ENCODE assay signal across 23 cellular contexts in the genomic region with DNA sequence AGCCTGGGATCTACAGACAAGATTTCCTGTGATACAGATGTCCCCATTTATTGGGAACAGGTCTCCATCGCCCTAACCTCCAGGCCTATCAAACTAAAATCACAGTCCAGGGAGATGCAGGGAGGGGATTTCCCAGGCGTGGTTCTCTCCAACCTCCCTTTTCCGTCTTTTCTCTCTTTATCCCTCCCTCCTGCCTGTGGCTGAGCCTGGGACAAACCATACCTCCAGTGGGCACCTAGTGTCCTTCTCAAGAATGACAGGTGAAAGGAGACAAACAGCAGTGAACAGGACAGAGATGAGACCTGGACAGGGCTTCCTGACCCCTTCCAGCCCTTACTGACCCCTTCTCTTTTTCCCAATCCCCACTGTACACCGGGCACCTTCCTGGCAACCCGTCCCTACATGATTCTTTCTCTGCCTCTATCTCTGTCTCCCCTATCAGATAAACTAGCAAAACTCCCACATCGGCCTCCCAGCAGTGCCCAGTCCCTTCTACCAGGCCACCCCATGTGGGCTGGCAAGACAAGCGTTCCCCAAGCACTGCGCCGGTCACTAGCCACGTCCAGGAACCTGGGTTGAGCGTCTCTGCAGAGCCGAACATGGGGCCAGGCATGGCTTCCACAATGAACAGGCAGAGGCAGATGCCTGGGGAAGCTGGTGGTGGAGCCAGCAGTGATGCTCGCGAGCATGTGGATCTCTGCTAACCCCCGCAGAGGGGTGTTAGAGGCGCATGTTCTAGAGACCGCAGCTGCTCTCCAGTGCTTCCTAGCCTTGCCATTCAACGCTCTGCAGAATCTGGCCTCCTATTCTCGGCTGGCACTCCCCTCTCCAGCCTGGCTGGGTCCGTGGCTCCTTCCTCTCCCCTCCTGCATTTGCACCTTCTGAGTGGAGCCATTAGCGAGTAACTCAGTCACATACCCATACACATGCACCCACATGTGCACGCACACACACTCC. TPM values are rescaled to one million over a fixed set of nuclear protein-coding genes. Genes with fewer than 3 reads are reported as not detected.
DNase-seq lines count a peak whose midpoint lies in the region; ATAC-seq and TF ChIP-seq lines count a peak whose summit lies in the region.
"Had no signal": no experiment of that assay in that cellular context is flagged by ENCODE, and none has a peak within 500 bp of the region (broad histone marks: within the 10 kb centered on the region; RNA-seq: fewer than 3 reads in every experiment).

No MANE protein-coding gene starts in this region.

- H3K27me3 ChIP-seq in heart right ventricle (peaks cover 0 to 16% (median 6%) of the 10 kb centered on the region in 7 donors), neural progenitor cell (peaks cover 50% of the 10 kb centered on the region)
- H3K27me3 ChIP-seq: ascending aorta, Peyer's patch had no signal

- H3K27ac ChIP-seq in heart right ventricle (no peak overlapping the region), cingulate gyrus (ENCODE audit: low read depth, low read length) (peak overlapping the region; percentile 47), neural progenitor cell (no peak overlapping the region), coronary artery (no peak overlapping the region)
- H3K27ac ChIP-seq: ascending aorta, left ventricle myocardium inferior, neutrophil, Peyer's patch, SJSA1, VCaP had no signal

- H3K9me3 Mint-ChIP-seq in neural progenitor cell, result no peaks in the 10 kb centered on the region

- peak; percentile 39 for DNase-seq in cardiac septum (ENCODE audit: low spot score)
- no peak for DNase-seq in heart right ventricle
- no peak for DNase-seq in neural progenitor cell (ENCODE audit: low spot score)
- no peak for DNase-seq in coronary artery (ENCODE audit: low spot score)
- no peak for DNase-seq in D341Med (ENCODE audit: low spot score)
- no peak for DNase-seq in NCI-H2196 (lab: John Stamatoyannopoulos, UW; ENCODE audit: unreplicated experiment)
- DNase-seq: ACHN; activated CD4-positive, alpha-beta T cell treated with anti-CD3 and anti-CD28 coated beads, Interleukin-2, amount 50 U/mL, for 48 hours; activated naive CD4-positive, alpha-beta T cell treated with anti-CD3 and anti-CD28 coated beads, Interleukin-2, amount 50 U/mL, for 16 hours; activated T-cell treated with anti-CD3 and anti-CD28 coated beads, Interleukin-2, amount 50 U/mL, for 1 hour; GF-D8; left ventricle myocardium inferior; NCI-H1105; NCI-H2029 treated with DMSO at 0.1 percent for 48 hours; T-helper 2 cell had no signal

- no peak overlapping the region for H3K4me3 ChIP-seq in heart right ventricle
- H3K4me3 ChIP-seq in neural progenitor cell, result no peak overlapping the region
- H3K4me3 ChIP-seq in coronary artery, result no peak overlapping the region
- H3K4me3 ChIP-seq: ascending aorta, HAP-1, left ventricle myocardium inferior, Peyer's patch, SJSA1 had no signal

- no peaks in the 10 kb centered on the region for H4K20me1 ChIP-seq in neural progenitor cell (ENCODE audit: low read depth)

- peaks cover 15% of the 10 kb centered on the region for H3K27me3 Mint-ChIP-seq in neural progenitor cell (ENCODE audit: insufficient read depth, low read depth)

- H3K36me3 Mint-ChIP-seq in neural progenitor cell, result no peaks in the 10 kb centered on the region

- ATAC-seq in heart right ventricle (no peak), esophagus mucosa (no peak)

- no peaks in the 10 kb centered on the region for H3K79me2 ChIP-seq in neural progenitor cell (ENCODE audit: low read depth)

- peak overlapping the region; percentile 67 for H3K27ac Mint-ChIP-seq in neural progenitor cell

- no peak overlapping the region for H3K9ac ChIP-seq in neural progenitor cell

- H3K4me1 Mint-ChIP-seq in neural progenitor cell, result peaks cover 22% of the 10 kb centered on the region

- H3K36me3 ChIP-seq in heart right ventricle, result no peaks in the 10 kb centered on the region
- no peaks in the 10 kb centered on the region for H3K36me3 ChIP-seq in neural progenitor cell
- H3K36me3 ChIP-seq: ascending aorta, HAP-1, left ventricle myocardium inferior, neutrophil, Peyer's patch, SJSA1 had no signal

- intact Hi-C loops in cardiac septum (cut with DNase I), result no loop called here
- intact Hi-C loops in heart right ventricle (cut with DNase I), result no loop called here

- H3K4me2 ChIP-seq in neural progenitor cell, result no peak overlapping the region

- H2AFZ ChIP-seq in neural progenitor cell (replicated peaks), result no peak overlapping the region

- no peak overlapping the region for H3K4me3 Mint-ChIP-seq in neural progenitor cell

- no peaks in the 10 kb centered on the region for H3K9me3 ChIP-seq in heart right ventricle
- H3K9me3 ChIP-seq in neural progenitor cell (ENCODE audit: low read depth), result no peaks in the 10 kb centered on the region
- H3K9me3 ChIP-seq: ascending aorta, HAP-1, left ventricle myocardium inferior, neutrophil, Peyer's patch, SJSA1 had no signal

- TF ChIP-seq CTCF in heart right ventricle (IDR thresholded peaks at IDR 0.05), result no peak
- no peak for TF ChIP-seq CTCF in neural progenitor cell (IDR thresholded peaks at IDR 0.05)
- no peak for TF ChIP-seq CTCF in coronary artery (IDR thresholded peaks at IDR 0.05)

- WGBS in heart right ventricle, 2 donors, result 75 to 77% methylated on average over 22 of the region's 22 CpGs

- H3K4me1 ChIP-seq in heart right ventricle, result peaks cover 0 to 7% (median 0%) of the 10 kb centered on the region in 9 donors
- peaks cover 10% of the 10 kb centered on the region for H3K4me1 ChIP-seq in neural progenitor cell
- H3K4me1 ChIP-seq: ascending aorta, HAP-1, Peyer's patch, SJSA1 had no signal

- no peaks in the 10 kb centered on the region for H3F3A ChIP-seq in neural progenitor cell (ENCODE audit: low read depth)

RNA-seq across cellular contexts. Expression of gene ELK4, which starts 54.7 kb away (rescaled TPM):
- total RNA-seq in cardiac septum (42.3 TPM), heart right ventricle (10 to 100 TPM; 34.2 to 45.6 (median 40.2) TPM), neural progenitor cell (ENCODE audit: low replicate concordance) (24.9 and 36.6 TPM in 2 replicates), esophagus mucosa (28.8 TPM)
- polyA plus RNA-seq in heart right ventricle, result 1 to 10 TPM; 4.7 to 5.9 TPM
